In genomic region chr14:69316449-69317391, GRCh38 we compare ENCODE assay signal across 7 cellular contexts. TPM values are rescaled to one million over a fixed set of nuclear protein-coding genes. Genes with fewer than 3 reads are reported as not detected.
DNase-seq lines count a peak whose midpoint lies in the region; TF ChIP-seq lines count a peak whose summit lies in the region.

No MANE protein-coding gene starts in this region.

- peak in 1 of 2 donors; percentile 70 for TF ChIP-seq EP300 in tibial nerve (IDR thresholded peaks at IDR 0.05)

- H3K4me3 ChIP-seq in astrocyte of the spinal cord (ENCODE audit: low read depth, low read length) (no peak overlapping the region), tibial nerve (no peak overlapping the region)

- H3K27ac ChIP-seq in tibial nerve: peak overlapping the region in 2 of 4 donors; percentile 64 to 70

- CTCF ChIA-PET in HEK293T (lab: Yijun Ruan, JAX): no interaction called here

- in situ Hi-C loops in astrocyte of the spinal cord (cut with HindIII; ENCODE audit: low sequenced_read_pairs): no loop called here

- no peaks in the 10 kb centered on the region for H3K27me3 ChIP-seq in tibial nerve

- DNase-seq in HT-29 (ENCODE audit: low spot score) (peak; percentile 0), astrocyte of the spinal cord (ENCODE audit: low read depth, low spot score) (peak; percentile 97), iris pigment epithelial cell (ENCODE audit: low read depth) (peak; percentile 96), tibial nerve (ENCODE audit: low spot score in 2 of 2) (peak; percentile 20 to 63), HEK293T (ENCODE audit: extremely low spot score) (no peak), DMS 273 treated with DMSO at 0.1 percent for 48 hours (lab: John Stamatoyannopoulos, UW) (no peak), cerebellum (ENCODE audit: low spot score) (no peak)

- H3K4me1 ChIP-seq in tibial nerve: peaks cover 0 to 26% (median 4%) of the 10 kb centered on the region in 4 donors

- WGBS in tibial nerve, 2 donors: 50 to 54% methylated on average over 7 of the region's 7 CpGs

- H3K36me3 ChIP-seq in tibial nerve: no peaks in the 10 kb centered on the region

- TF ChIP-seq CTCF in astrocyte of the spinal cord (IDR thresholded peaks at IDR 0.05; ENCODE audit: low read depth, low read length): no peak
- TF ChIP-seq CTCF in tibial nerve (IDR thresholded peaks at IDR 0.05): no peak

- no peaks in the 10 kb centered on the region for H3K9me3 ChIP-seq in tibial nerve

- POLR2A ChIA-PET in HEK293T (lab: Yijun Ruan, JAX): interaction anchor here (1.0 kb wide), 1 partner anchor 16 kb away, joined by 3 read pairs; no protein-coding TSS in a partner anchor

- peak in 1 of 2 donors; percentile 10 for TF ChIP-seq POLR2A in tibial nerve (IDR thresholded peaks at IDR 0.05)

TF ChIP-seq in HEK293T, 16 proteins besides CTCF, POLR2A, EP300 and RAD21:
- TF ChIP-seq FOXM1 (IDR thresholded peaks at IDR 0.05; ENCODE audit: borderline replicate concordance) (no peak), SUZ12 (IDR thresholded peaks at IDR 0.05) (no peak), FOXK2 (IDR thresholded peaks at IDR 0.05) (no peak), NFRKB (IDR thresholded peaks at IDR 0.05) (no peak), L3MBTL2 (conservative IDR thresholded peaks at IDR 0.05) (no peak), CTBP1 (IDR thresholded peaks at IDR 0.05; ENCODE audit: borderline replicate concordance) (no peak), TARDBP (IDR thresholded peaks at IDR 0.05) (no peak), ELF4 (IDR thresholded peaks at IDR 0.05) (no peak), ZNF384 (IDR thresholded peaks at IDR 0.05) (no peak), SP1 (IDR thresholded peaks at IDR 0.05) (no peak), ARNT (IDR thresholded peaks at IDR 0.05) (no peak), FOXA1 (IDR thresholded peaks at IDR 0.05) (no peak), PKNOX1 (IDR thresholded peaks at IDR 0.05) (no peak), HDGF (IDR thresholded peaks at IDR 0.05; ENCODE audit: borderline replicate concordance) (no peak), LEF1 (IDR thresholded peaks at IDR 0.05; ENCODE audit: borderline replicate concordance) (no peak), BHLHE40 (IDR thresholded peaks at IDR 0.05; ENCODE audit: borderline replicate concordance) (no peak)

RNA-seq across cellular contexts. Expression of gene GALNT16, which starts 56.8 kb away (rescaled TPM):
- not detected in 2 replicates for total RNA-seq in HT-29 (2014; rRNA removed; shearing (Covaris generic))
- total RNA-seq in tibial nerve (10 to 100 TPM in 2 of 4 donors, 1 to 10 TPM in 2; 8.3 to 11.7 (median 10.7) TPM), cerebellum (9.3 TPM)

Comparison
In these comparisons a context has a peak if more than half of its experiments do, and no peak if none do; other contexts are left out.
1. DNase-seq: peak in HT-29 (single experiment), astrocyte of the spinal cord (single experiment), iris pigment epithelial cell (single experiment) and tibial nerve (2 of 2); none in HEK293T (single experiment), DMS 273 treated with DMSO at 0.1 percent for 48 hours (single experiment) and cerebellum (single experiment).